In genomic region chr1:186183970-186184628, GRCh38 we compare ENCODE assay signal across 8 cellular contexts.
DNase-seq lines count a peak whose midpoint lies in the region; ATAC-seq and TF ChIP-seq lines count a peak whose summit lies in the region.

No MANE protein-coding gene starts in this region.

- H3K27ac ChIP-seq in esophagus squamous epithelium: peak overlapping the region in 2 of 4 donors; percentile 13 to 26

- no peaks in the 10 kb centered on the region for H3K9me3 ChIP-seq in esophagus squamous epithelium

- TF ChIP-seq CTCF in GM06990 (IDR thresholded peaks at IDR 0.05; ENCODE audit: insufficient read depth, low read length, poor library complexity, severe bottlenecking): no peak
- no peak for TF ChIP-seq CTCF in esophagus squamous epithelium (IDR thresholded peaks at IDR 0.05)

- H3K4me3 ChIP-seq in GM06990 (replicated peaks; ENCODE audit: low read depth, low read length) (no peak overlapping the region), esophagus squamous epithelium (no peak overlapping the region)

- DNase-seq in GM06990 (ENCODE audit: extremely low read depth, insufficient read length) (peak; percentile 25), germinal center (ENCODE audit: low spot score) (peak; percentile 18), SK-N-DZ (ENCODE audit: low spot score) (no peak), SIG-M5 treated with dmso at 0.1 percent for 504 hours (lab: John Stamatoyannopoulos, UW; ENCODE audit: unreplicated experiment) (no peak), HPDE6-E6E7 (ENCODE audit: extremely low spot score) (no peak), esophagus squamous epithelium (lab: John Stamatoyannopoulos, UW) (no peak)

- H3K27me3 ChIP-seq in GM06990 (replicated peaks; ENCODE audit: control insufficient read depth, insufficient read depth, low read length): no peaks in the 10 kb centered on the region
- H3K27me3 ChIP-seq in esophagus squamous epithelium: no peaks in the 10 kb centered on the region

- WGBS in esophagus squamous epithelium, 2 donors: 28 to 35% methylated on average over 5 of the region's 5 CpGs

- peak; percentile 60 for ATAC-seq in GM21576 (IDR thresholded peaks at IDR 0.05; ENCODE audit: unreplicated experiment)
- ATAC-seq in HG03558 (IDR thresholded peaks at IDR 0.05; ENCODE audit: extremely low read depth, unreplicated experiment): peak; percentile 48

- no peaks in the 10 kb centered on the region for H3K36me3 ChIP-seq in GM06990 (ENCODE audit: control insufficient read depth, insufficient read depth, low read length)
- H3K36me3 ChIP-seq in esophagus squamous epithelium: peaks cover 0 to 7% (median 0%) of the 10 kb centered on the region in 3 donors

- intact Hi-C loops in esophagus squamous epithelium (cut with DNase I): no loop called here

- peaks cover 11 to 30% (median 13%) of the 10 kb centered on the region in 3 donors for H3K4me1 ChIP-seq in esophagus squamous epithelium

- TF ChIP-seq POLR2A in esophagus squamous epithelium (IDR thresholded peaks at IDR 0.05): no peak

Comparison
In these comparisons a context has a peak if more than half of its experiments do, and no peak if none do; other contexts are left out.
1. DNase-seq: peak in GM06990 (single experiment) and germinal center (single experiment); none in SK-N-DZ (single experiment), SIG-M5 treated with dmso at 0.1 percent for 504 hours (single experiment), HPDE6-E6E7 (single experiment) and esophagus squamous epithelium (single experiment).